In genomic region chr10:69334258-69335062, GRCh38 we compare ENCODE assay signal across 1 cellular context.
A peak's percentile ranks its signal among the peaks of the same experiment; 100 is the strongest.
TF ChIP-seq lines count a peak whose summit lies in the region.

No MANE protein-coding gene starts in this region.

TF ChIP-seq in K562, 482 proteins besides CTCF, POLR2A, EP300 and RAD21 (continued from another document and continues in another):
- TF ChIP-seq, protein P1, sequence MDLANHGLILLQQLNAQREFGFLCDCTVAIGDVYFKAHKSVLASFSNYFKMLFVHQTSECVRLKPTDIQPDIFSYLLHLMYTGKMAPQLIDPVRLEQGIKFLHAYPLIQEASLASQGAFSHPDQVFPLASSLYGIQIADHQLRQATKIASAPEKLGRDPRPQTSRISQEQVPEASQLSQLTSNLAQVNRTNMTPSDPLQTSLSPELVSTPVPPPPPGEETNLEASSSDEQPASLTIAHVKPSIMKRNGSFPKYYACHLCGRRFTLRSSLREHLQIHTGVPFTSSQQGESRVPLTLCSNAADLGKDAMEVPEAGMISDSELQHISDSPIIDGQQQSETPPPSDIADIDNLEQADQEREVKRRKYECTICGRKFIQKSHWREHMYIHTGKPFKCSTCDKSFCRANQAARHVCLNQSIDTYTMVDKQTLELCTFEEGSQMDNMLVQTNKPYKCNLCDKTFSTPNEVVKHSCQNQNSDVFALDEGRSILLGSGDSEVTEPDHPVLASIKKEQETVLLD (IDR thresholded peaks at IDR 0.05), result peak; percentile 53
- TF ChIP-seq ZNF347 (CRISPR knock-in tag; IDR thresholded peaks at IDR 0.05; ENCODE audit: low read depth), result no peak
- no peak for TF ChIP-seq EGR1 (conservative IDR thresholded peaks at IDR 0.05)
- no peak for TF ChIP-seq ZNF584 (CRISPR knock-in tag; IDR thresholded peaks at IDR 0.05; ENCODE audit: low read depth)
- no peak for TF ChIP-seq ZNF174 (CRISPR knock-in tag; IDR thresholded peaks at IDR 0.05)
- TF ChIP-seq HIVEP1 (CRISPR knock-in tag; IDR thresholded peaks at IDR 0.05), result no peak
- no peak; the same call in 1 of the 2 replicates for TF ChIP-seq ZNF707 (CRISPR knock-in tag; conservative IDR thresholded peaks at IDR 0.05)
- TF ChIP-seq, protein P2, sequence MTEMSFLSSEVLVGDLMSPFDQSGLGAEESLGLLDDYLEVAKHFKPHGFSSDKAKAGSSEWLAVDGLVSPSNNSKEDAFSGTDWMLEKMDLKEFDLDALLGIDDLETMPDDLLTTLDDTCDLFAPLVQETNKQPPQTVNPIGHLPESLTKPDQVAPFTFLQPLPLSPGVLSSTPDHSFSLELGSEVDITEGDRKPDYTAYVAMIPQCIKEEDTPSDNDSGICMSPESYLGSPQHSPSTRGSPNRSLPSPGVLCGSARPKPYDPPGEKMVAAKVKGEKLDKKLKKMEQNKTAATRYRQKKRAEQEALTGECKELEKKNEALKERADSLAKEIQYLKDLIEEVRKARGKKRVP (CRISPR knock-in tag; IDR thresholded peaks at IDR 0.05), result no peak
- TF ChIP-seq DDX20 (tag; IDR thresholded peaks at IDR 0.05; ENCODE audit: low read depth), result no peak
- no peak for TF ChIP-seq POLR2H (tag; IDR thresholded peaks at IDR 0.05; ENCODE audit: low read depth)
- peak; percentile 77 for TF ChIP-seq SMARCA4 (IDR thresholded peaks at IDR 0.05)
- TF ChIP-seq ZNF217 (CRISPR knock-in tag; IDR thresholded peaks at IDR 0.05), result no peak
- TF ChIP-seq HDAC3 (IDR thresholded peaks at IDR 0.05; ENCODE audit: borderline replicate concordance, partially characterized antibody), result no peak
- TF ChIP-seq CAMTA2 (CRISPR knock-in tag; conservative IDR thresholded peaks at IDR 0.05), result no peak
- TF ChIP-seq MAZ (CRISPR knock-in tag; conservative IDR thresholded peaks at IDR 0.05 in 1 of 2, IDR thresholded peaks at IDR 0.05 in 1 of 2), result peak in 1 of 2 experiments; percentile 37; a peak in 2 of 4 replicates
- no peak for TF ChIP-seq ARNT (IDR thresholded peaks at IDR 0.05)
- TF ChIP-seq ZNF41 (CRISPR knock-in tag; conservative IDR thresholded peaks at IDR 0.05), result no peak
- peak; percentile 78 for TF ChIP-seq TCF3 (CRISPR knock-in tag; IDR thresholded peaks at IDR 0.05)
- TF ChIP-seq FUS (optimal IDR thresholded peaks at IDR 0.05; ENCODE audit: low read depth, low read length), result no peak
- no peak for TF ChIP-seq ZNF431 (CRISPR knock-in tag; IDR thresholded peaks at IDR 0.05)
- no peak for TF ChIP-seq BCLAF1 (IDR thresholded peaks at IDR 0.05; ENCODE audit: borderline replicate concordance in 1 of 2, control insufficient read depth in 1 of 2, low read depth in 2 of 2, low read length in 1 of 2)
- no peak for TF ChIP-seq MED1 (CRISPR knock-in tag; IDR thresholded peaks at IDR 0.05; ENCODE audit: borderline replicate concordance)
- no peak for TF ChIP-seq ZKSCAN8 (CRISPR knock-in tag; IDR thresholded peaks at IDR 0.05)
- TF ChIP-seq ZFP91 (CRISPR knock-in tag; IDR thresholded peaks at IDR 0.05), result 0 out of 2 replicates have a peak, but pooled peaks have one; percentile 14
- TF ChIP-seq BRD4 (IDR thresholded peaks at IDR 0.05), result no peak
- TF ChIP-seq HMGXB4 (CRISPR knock-in tag; IDR thresholded peaks at IDR 0.05), result no peak
- TF ChIP-seq RBM25 (IDR thresholded peaks at IDR 0.05; ENCODE audit: low read depth, low read length, severe bottlenecking), result no peak
- no peak for TF ChIP-seq ATF6 (CRISPR knock-in tag; IDR thresholded peaks at IDR 0.05)
- TF ChIP-seq, protein P3, sequence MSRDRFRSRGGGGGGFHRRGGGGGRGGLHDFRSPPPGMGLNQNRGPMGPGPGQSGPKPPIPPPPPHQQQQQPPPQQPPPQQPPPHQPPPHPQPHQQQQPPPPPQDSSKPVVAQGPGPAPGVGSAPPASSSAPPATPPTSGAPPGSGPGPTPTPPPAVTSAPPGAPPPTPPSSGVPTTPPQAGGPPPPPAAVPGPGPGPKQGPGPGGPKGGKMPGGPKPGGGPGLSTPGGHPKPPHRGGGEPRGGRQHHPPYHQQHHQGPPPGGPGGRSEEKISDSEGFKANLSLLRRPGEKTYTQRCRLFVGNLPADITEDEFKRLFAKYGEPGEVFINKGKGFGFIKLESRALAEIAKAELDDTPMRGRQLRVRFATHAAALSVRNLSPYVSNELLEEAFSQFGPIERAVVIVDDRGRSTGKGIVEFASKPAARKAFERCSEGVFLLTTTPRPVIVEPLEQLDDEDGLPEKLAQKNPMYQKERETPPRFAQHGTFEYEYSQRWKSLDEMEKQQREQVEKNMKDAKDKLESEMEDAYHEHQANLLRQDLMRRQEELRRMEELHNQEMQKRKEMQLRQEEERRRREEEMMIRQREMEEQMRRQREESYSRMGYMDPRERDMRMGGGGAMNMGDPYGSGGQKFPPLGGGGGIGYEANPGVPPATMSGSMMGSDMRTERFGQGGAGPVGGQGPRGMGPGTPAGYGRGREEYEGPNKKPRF (IDR thresholded peaks at IDR 0.05; ENCODE audit: low read depth, low read length), result no peak
- no peak for TF ChIP-seq DIDO1 (tag; IDR thresholded peaks at IDR 0.05; ENCODE audit: low read depth)
- no peak for TF ChIP-seq RBM22 (IDR thresholded peaks at IDR 0.05; ENCODE audit: low read depth, low read length, poor library complexity, severe bottlenecking)
- TF ChIP-seq, protein P4, sequence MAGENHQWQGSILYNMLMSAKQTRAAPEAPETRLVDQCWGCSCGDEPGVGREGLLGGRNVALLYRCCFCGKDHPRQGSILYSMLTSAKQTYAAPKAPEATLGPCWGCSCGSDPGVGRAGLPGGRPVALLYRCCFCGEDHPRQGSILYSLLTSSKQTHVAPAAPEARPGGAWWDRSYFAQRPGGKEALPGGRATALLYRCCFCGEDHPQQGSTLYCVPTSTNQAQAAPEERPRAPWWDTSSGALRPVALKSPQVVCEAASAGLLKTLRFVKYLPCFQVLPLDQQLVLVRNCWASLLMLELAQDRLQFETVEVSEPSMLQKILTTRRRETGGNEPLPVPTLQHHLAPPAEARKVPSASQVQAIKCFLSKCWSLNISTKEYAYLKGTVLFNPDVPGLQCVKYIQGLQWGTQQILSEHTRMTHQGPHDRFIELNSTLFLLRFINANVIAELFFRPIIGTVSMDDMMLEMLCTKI (IDR thresholded peaks at IDR 0.05; ENCODE audit: partially characterized antibody), result no peak
- TF ChIP-seq STAG1 (CRISPR knock-in tag; IDR thresholded peaks at IDR 0.05; ENCODE audit: borderline replicate concordance), result no peak
- TF ChIP-seq SMARCE1 (IDR thresholded peaks at IDR 0.05), result peak; percentile 86
- TF ChIP-seq ATF7 (IDR thresholded peaks at IDR 0.05), result peak; percentile 82
- TF ChIP-seq SMC3 (conservative IDR thresholded peaks at IDR 0.05; ENCODE audit: insufficient read depth, low read depth, low read length), result no peak
- TF ChIP-seq PML (IDR thresholded peaks at IDR 0.05; ENCODE audit: low read length), result 0 out of 2 replicates have a peak, but pooled peaks have one; percentile 26
- TF ChIP-seq, protein P5, sequence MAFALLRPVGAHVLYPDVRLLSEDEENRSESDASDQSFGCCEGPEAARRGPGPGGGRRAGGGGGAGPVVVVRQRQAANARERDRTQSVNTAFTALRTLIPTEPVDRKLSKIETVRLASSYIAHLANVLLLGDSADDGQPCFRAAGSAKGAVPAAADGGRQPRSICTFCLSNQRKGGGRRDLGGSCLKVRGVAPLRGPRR (CRISPR knock-in tag; IDR thresholded peaks at IDR 0.05), result no peak
- TF ChIP-seq FOXK1 (CRISPR knock-in tag; IDR thresholded peaks at IDR 0.05; ENCODE audit: borderline replicate concordance), result 0 out of 2 replicates have a peak, but pooled peaks have one; percentile 65
- TF ChIP-seq RFX1 (IDR thresholded peaks at IDR 0.05), result no peak
- TF ChIP-seq RBM14 (IDR thresholded peaks at IDR 0.05; ENCODE audit: borderline replicate concordance, insufficient read depth, low read depth, low read length), result no peak
- TF ChIP-seq NFE2L1 (tag; IDR thresholded peaks at IDR 0.05; ENCODE audit: borderline replicate concordance, low read depth), result no peak
- TF ChIP-seq COPS2 (conservative IDR thresholded peaks at IDR 0.05), result no peak
- TF ChIP-seq RAD51 (IDR thresholded peaks at IDR 0.05; ENCODE audit: borderline replicate concordance, low read depth), result peak; percentile 61; the same call in 1 of the 2 replicates
- no peak for TF ChIP-seq MCM3 (IDR thresholded peaks at IDR 0.05)
- no peak for TF ChIP-seq SNIP1 (IDR thresholded peaks at IDR 0.05; ENCODE audit: low read depth)
- no peak for TF ChIP-seq ZKSCAN3 (CRISPR knock-in tag; IDR thresholded peaks at IDR 0.05)
- peak; percentile 57 for TF ChIP-seq TAF1 (IDR thresholded peaks at IDR 0.05; ENCODE audit: control insufficient read depth, extremely low read depth, insufficient read depth, low read length, severe bottlenecking)
- no peak for TF ChIP-seq CEBPG (CRISPR knock-in tag; IDR thresholded peaks at IDR 0.05)
- TF ChIP-seq CEBPG (tag; conservative IDR thresholded peaks at IDR 0.05 in 1 of 2, IDR thresholded peaks at IDR 0.05 in 1 of 2), result no peak
- TF ChIP-seq PHTF2 (CRISPR knock-in tag; IDR thresholded peaks at IDR 0.05), result no peak
- no peak for TF ChIP-seq PYGO2 (tag; IDR thresholded peaks at IDR 0.05)
- no peak for TF ChIP-seq MTA2 (IDR thresholded peaks at IDR 0.05; ENCODE audit: low read depth)
- no peak for TF ChIP-seq ZBTB17 (CRISPR knock-in tag; IDR thresholded peaks at IDR 0.05)
- TF ChIP-seq CHD1 (IDR thresholded peaks at IDR 0.05; ENCODE audit: low read length), result no peak
- no peak for TF ChIP-seq SIX5 (IDR thresholded peaks at IDR 0.05; ENCODE audit: borderline replicate concordance in 1 of 2, insufficient read depth in 1 of 2, low read depth in 1 of 2, low read length in 2 of 2)
- no peak for TF ChIP-seq CTCFL (IDR thresholded peaks at IDR 0.05; ENCODE audit: borderline replicate concordance, insufficient read depth, low read depth, low read length, poor library complexity, severe bottlenecking)
